ENCODE assay signal across 1 cellular context in genomic region chr22:22318723-22319465, GRCh38.
TF ChIP-seq lines count a peak whose summit lies in the region.

No MANE protein-coding gene starts in this region.

TF ChIP-seq in K562, 482 proteins besides CTCF, POLR2A, EP300 and RAD21 (continued from another document):
- 0 out of 2 replicates have a peak, but pooled peaks have one; percentile 39 for TF ChIP-seq RREB1 (CRISPR knock-in tag; IDR thresholded peaks at IDR 0.05)
- peak; percentile 8; the same call in 1 of the 2 replicates for TF ChIP-seq PPARD (CRISPR knock-in tag; IDR thresholded peaks at IDR 0.05)
- no peak for TF ChIP-seq THRB (CRISPR knock-in tag; conservative IDR thresholded peaks at IDR 0.05)
- no peak for TF ChIP-seq MYNN (IDR thresholded peaks at IDR 0.05)
- 0 out of 2 replicates have a peak, but pooled peaks have one; percentile 19 for TF ChIP-seq MYNN (CRISPR knock-in tag; IDR thresholded peaks at IDR 0.05)
- TF ChIP-seq ZFPM2 (CRISPR knock-in tag; IDR thresholded peaks at IDR 0.05) = no peak
- no peak for TF ChIP-seq HBP1 (CRISPR knock-in tag; IDR thresholded peaks at IDR 0.05)
- TF ChIP-seq ZNF280B (CRISPR knock-in tag; IDR thresholded peaks at IDR 0.05) = no peak
- no peak for TF ChIP-seq ARID2 (IDR thresholded peaks at IDR 0.05)
- no peak for TF ChIP-seq TEAD2 (tag; IDR thresholded peaks at IDR 0.05)
- 0 out of 2 replicates have a peak, but pooled peaks have one; percentile 17 for TF ChIP-seq PRMT5 (CRISPR knock-in tag; IDR thresholded peaks at IDR 0.05)
- peak; percentile 79 for TF ChIP-seq ZNF316 (IDR thresholded peaks at IDR 0.05)
- TF ChIP-seq ZHX1 (conservative IDR thresholded peaks at IDR 0.05; ENCODE audit: low read length) = no peak
- TF ChIP-seq PML (IDR thresholded peaks at IDR 0.05; ENCODE audit: low read length) = no peak
- TF ChIP-seq ETV6 (IDR thresholded peaks at IDR 0.05; ENCODE audit: borderline replicate concordance in 1 of 2, low read depth in 2 of 2, low read length in 1 of 2) = no peak
- no peak for TF ChIP-seq ETV6 (CRISPR knock-in tag; IDR thresholded peaks at IDR 0.05; ENCODE audit: borderline replicate concordance)
- TF ChIP-seq C11orf30 (IDR thresholded peaks at IDR 0.05; ENCODE audit: low read depth) = peak; percentile 81
